ENCODE assay signal across 8 cellular contexts in genomic region chr15:40440300-40441011, GRCh38. TPM values are rescaled to one million over a fixed set of nuclear protein-coding genes. Genes with fewer than 3 reads are reported as not detected.
A peak's percentile ranks its signal among the peaks of the same experiment; 100 is the strongest.
DNase-seq lines count a peak whose midpoint lies in the region; ATAC-seq, FAIRE-seq and TF ChIP-seq lines count a peak whose summit lies in the region.

TSS of gene BAHD1 (plus strand) at chr15:40440953. CDS start at chr15:40458465, 17,512 bp downstream.

- no peak within 1 kb of the TSS for H3K27ac ChIP-seq in urinary bladder (ENCODE audit: low read depth)

- FAIRE-seq in GM12892 (lab: Jason Lieb, UNC), result peak; percentile 96

- peak within 1 kb of the TSS; percentile 89 for H3K27ac Mint-ChIP-seq in progenitor cell of endocrine pancreas

- H3K4me3 ChIP-seq in urinary bladder (ENCODE audit: low read depth, low read length), result peak within 1 kb of the TSS; percentile 95

- H3K36me3 ChIP-seq in urinary bladder (ENCODE audit: insufficient read depth), result no peaks in the 10 kb centered on the region

- no peaks in the 10 kb centered on the region for H3K36me3 Mint-ChIP-seq in progenitor cell of endocrine pancreas (ENCODE audit: insufficient read depth)

- under 1% methylated on average over 53 of the region's 54 CpGs for WGBS in urinary bladder

- peak within 1 kb of the TSS; percentile 88 for H3K4me3 Mint-ChIP-seq in progenitor cell of endocrine pancreas (ENCODE audit: low read depth)

- TF ChIP-seq POLR2A in GM12892 (IDR thresholded peaks at IDR 0.05; ENCODE audit: low read depth, low read length), result peak; percentile 51; the same call in 1 of the 2 replicates

- intact Hi-C loops in left cardiac atrium (cut with DNase I), result loop anchor here in 1 of 2 donors (10.0 kb wide), 1 partner anchor 64 kb away; no protein-coding TSS in a partner anchor

- H3K27me3 Mint-ChIP-seq in progenitor cell of endocrine pancreas, result peaks cover 56% of the 10 kb centered on the region

- peaks cover 2% of the 10 kb centered on the region for H3K4me1 ChIP-seq in urinary bladder (ENCODE audit: insufficient read depth)

- peak; percentile 86 for ATAC-seq in HG02852 (IDR thresholded peaks at IDR 0.05; ENCODE audit: unreplicated experiment)
- ATAC-seq in left cardiac atrium, result peak; percentile 91 to 93

- no peak for TF ChIP-seq CTCF in progenitor cell of endocrine pancreas (IDR thresholded peaks at IDR 0.05; ENCODE audit: unreplicated experiment)

- no peaks in the 10 kb centered on the region for H3K9me3 Mint-ChIP-seq in progenitor cell of endocrine pancreas (ENCODE audit: low read depth)

- peaks cover 32% of the 10 kb centered on the region for H3K4me1 Mint-ChIP-seq in progenitor cell of endocrine pancreas (ENCODE audit: low read depth)

- peak; percentile 100 for DNase-seq in GM12892 (ENCODE audit: insufficient read length)
- DNase-seq in NCI-H146 (lab: John Stamatoyannopoulos, UW), result peak; percentile 91
- peak; percentile 89 to 93 (median 91) for DNase-seq in T-helper 1 cell
- peak; percentile 91 for DNase-seq in amniotic epithelial cell (ENCODE audit: low read depth)
- peak; percentile 98 for DNase-seq in left cardiac atrium
- DNase-seq in progenitor cell of endocrine pancreas (ENCODE audit: low spot score, unreplicated experiment), result peak; percentile 94

RNA-seq across cellular contexts. Expression of gene BAHD1, which starts in this region (rescaled TPM):
- 11.7 TPM for polyA plus RNA-seq in GM12892 (2012; ENCODE audit: missing spikeins)
- total RNA-seq in left cardiac atrium (10 to 100 TPM; 14.5 to 14.8 TPM), progenitor cell of endocrine pancreas (24.1 and 24.3 TPM in 2 replicates), urinary bladder (7.9 TPM)
- polyA plus RNA-seq in urinary bladder, result 23.0 TPM
